ENCODE assay signal across 20 cellular contexts in the genomic region with DNA sequence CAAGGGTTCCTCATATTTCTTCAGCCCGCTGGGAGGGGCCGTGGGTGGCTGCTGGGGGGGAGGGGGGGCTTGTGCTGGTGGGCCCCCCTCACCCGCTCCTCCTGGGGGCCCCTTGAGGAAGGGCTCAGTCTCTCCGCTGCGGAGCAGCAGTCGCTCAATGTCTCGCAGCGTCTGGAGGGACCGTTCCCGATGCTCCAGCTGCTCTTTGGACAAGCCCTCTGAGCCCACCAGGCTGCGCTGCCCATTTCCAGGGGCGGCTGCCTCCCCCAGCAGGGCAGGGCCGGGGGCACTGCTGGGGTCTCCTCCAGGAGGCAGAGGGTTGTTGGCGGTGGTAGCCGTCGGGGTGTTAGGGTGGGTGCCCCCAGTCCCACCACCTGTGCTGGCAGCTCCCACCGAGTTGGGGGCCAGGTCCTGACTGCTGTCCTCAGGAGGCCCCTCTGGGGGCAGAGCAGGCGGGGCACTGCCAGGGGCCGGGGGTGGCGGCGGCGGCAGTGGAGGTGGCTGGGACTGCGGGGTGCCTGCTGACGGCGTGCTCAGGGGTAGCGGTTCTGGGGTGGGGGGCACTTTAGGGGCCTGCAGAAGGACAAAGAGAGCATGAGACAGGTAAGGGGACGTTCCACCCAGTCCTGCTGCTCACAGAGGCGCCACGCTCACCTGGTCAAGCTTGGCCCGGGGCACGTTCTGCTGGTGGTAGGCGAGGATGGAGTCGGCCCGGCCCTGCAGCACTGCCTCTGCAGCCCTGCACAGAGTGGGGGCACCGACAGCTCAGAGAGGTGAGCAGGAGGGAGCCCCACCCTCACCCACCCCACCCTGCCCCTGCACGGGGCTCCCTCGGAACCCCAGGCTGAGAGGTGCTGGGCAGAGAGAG. TPM values are rescaled to one million over a fixed set of nuclear protein-coding genes. Genes with fewer than 3 reads are reported as not detected.
"Had no signal": no experiment of that assay in that cellular context is flagged by ENCODE, and none has a peak within 500 bp of the region (broad histone marks: within the 10 kb centered on the region; RNA-seq: fewer than 3 reads in every experiment).

No MANE protein-coding gene starts in this region.

- H3K9me3 Mint-ChIP-seq: activated CD4-positive, alpha-beta T cell treated with anti-CD3 and anti-CD28 coated beads, Interleukin-2, amount 10 ng/mL, durations not matched to agents 24 days and 14 days; nephron; stimulated activated memory B cell treated with anti-CD40 and anti-IgM and Interleukin-4, amounts not matched to agents 10 μg/mL and 1 μg/mL and 100 μg/mL, for 72 hours had no signal

- DNase-seq: activated CD4-positive, alpha-beta T cell treated with anti-CD3 and anti-CD28 coated beads, Interleukin-2, amount 10 ng/mL, durations not matched to agents 24 days and 14 days; activated CD4-positive, CD25-positive, alpha-beta regulatory T cell; activated CD8-positive, alpha-beta memory T cell treated with anti-CD3 and anti-CD28 coated beads for 24 hours; activated gamma-delta T cell treated with Interleukin-2 at 50 U/mL for 16 hours; islet precursor cell; nucleus accumbens; stimulated activated CD4-positive, alpha-beta T cell treated with anti-CD3 and anti-CD28 coated beads, Interleukin-12 subunit alpha, Interleukin-12 subunit beta, amount 100 ng/mL, for 4 hours; transverse colon had no signal

- H3K27ac ChIP-seq: hepatocyte had no signal

- H3K27me3 ChIP-seq: breast epithelium, dorsolateral prefrontal cortex, hepatocyte, transverse colon had no signal

- ATAC-seq: esophagus mucosa; stimulated activated memory B cell treated with anti-CD40 and anti-IgM and Interleukin-4, amounts not matched to agents 10 μg/mL and 1 μg/mL and 100 μg/mL, for 72 hours had no signal

- H3K9me3 ChIP-seq: breast epithelium, transverse colon had no signal

- H3K27ac Mint-ChIP-seq: activated CD4-positive, alpha-beta T cell treated with anti-CD3 and anti-CD28 coated beads, Interleukin-2, amount 10 ng/mL, durations not matched to agents 24 days and 14 days; nephron had no signal

- H3K4me3 ChIP-seq: breast epithelium, dorsolateral prefrontal cortex, hepatocyte, transverse colon had no signal

- H3K4me3 Mint-ChIP-seq: activated CD4-positive, alpha-beta T cell treated with anti-CD3 and anti-CD28 coated beads, Interleukin-2, amount 10 ng/mL, durations not matched to agents 24 days and 14 days; nephron; stimulated activated memory B cell treated with anti-CD40 and anti-IgM and Interleukin-4, amounts not matched to agents 10 μg/mL and 1 μg/mL and 100 μg/mL, for 72 hours had no signal

- H3K27me3 Mint-ChIP-seq: activated CD4-positive, alpha-beta T cell treated with anti-CD3 and anti-CD28 coated beads, Interleukin-2, amount 10 ng/mL, durations not matched to agents 24 days and 14 days; stimulated activated memory B cell treated with anti-CD40 and anti-IgM and Interleukin-4, amounts not matched to agents 10 μg/mL and 1 μg/mL and 100 μg/mL, for 72 hours had no signal

RNA-seq across cellular contexts. Expression of gene CXCR5, which starts 18.9 kb away (rescaled TPM):
- total RNA-seq: breast epithelium, dorsolateral prefrontal cortex, glomerular endothelial cell, hepatocyte, liver, mesenteric fat pad, pulmonary artery endothelial cell had no signal

RNA-seq across cellular contexts. Expression of gene UPK2, which starts 53.5 kb away (rescaled TPM):
- total RNA-seq: activated CD4-positive, alpha-beta T cell treated with anti-CD3 and anti-CD28 coated beads, Interleukin-2, amount 10 ng/mL, durations not matched to agents 24 days and 14 days; aorta; breast epithelium; glomerular endothelial cell; liver; mesenteric fat pad; pulmonary artery endothelial cell; sciatic nerve; transverse colon had no signal
